25 cellular contexts compared by ENCODE assay signal in genomic region chr12:80539029-80539428, GRCh38.
"Had no signal": no experiment of that assay in that cellular context is flagged by ENCODE, and none has a peak within 500 bp of the region (broad histone marks: within the 10 kb centered on the region; RNA-seq: fewer than 3 reads in every experiment).

No MANE protein-coding gene starts in this region.

- ATAC-seq: effector memory CD8-positive, alpha-beta T cell; heart right ventricle; left cardiac atrium; left lung; naive thymus-derived CD8-positive, alpha-beta T cell; right lobe of liver; stimulated activated effector memory CD8-positive, alpha-beta T cell treated with anti-CD3 and anti-CD28 coated beads, Interleukin-12 subunit alpha, Interleukin-12 subunit beta, amount 100 ng/mL, for 72 hours had no signal

- H3K4me3 Mint-ChIP-seq: effector memory CD8-positive, alpha-beta T cell; naive thymus-derived CD8-positive, alpha-beta T cell; nephron progenitor cell; stimulated activated effector memory CD8-positive, alpha-beta T cell treated with anti-CD3 and anti-CD28 coated beads, Interleukin-12 subunit alpha, Interleukin-12 subunit beta, amount 100 ng/mL, for 72 hours; type B pancreatic cell had no signal

- H3K27me3 ChIP-seq: heart right ventricle, left lung, neutrophil, right lobe of liver, testis, tibial artery had no signal

- H3K4me1 Mint-ChIP-seq: naive thymus-derived CD8-positive, alpha-beta T cell; nephron progenitor cell; stimulated activated effector memory CD8-positive, alpha-beta T cell treated with anti-CD3 and anti-CD28 coated beads, Interleukin-12 subunit alpha, Interleukin-12 subunit beta, amount 100 ng/mL, for 72 hours had no signal

- H2AFZ ChIP-seq: parathyroid adenoma had no signal

- H3K27ac Mint-ChIP-seq: effector memory CD8-positive, alpha-beta T cell; naive thymus-derived CD8-positive, alpha-beta T cell; nephron progenitor cell; progenitor cell of endocrine pancreas; stimulated activated effector memory CD8-positive, alpha-beta T cell treated with anti-CD3 and anti-CD28 coated beads, Interleukin-12 subunit alpha, Interleukin-12 subunit beta, amount 100 ng/mL, for 72 hours; type B pancreatic cell had no signal

- H3K36me3 ChIP-seq: heart right ventricle, left lung, neutrophil, right lobe of liver, tibial artery had no signal

- H3K27me3 Mint-ChIP-seq: effector memory CD8-positive, alpha-beta T cell; naive thymus-derived CD8-positive, alpha-beta T cell; progenitor cell of endocrine pancreas; type B pancreatic cell had no signal

- H3K9me3 Mint-ChIP-seq: effector memory CD8-positive, alpha-beta T cell; nephron progenitor cell; type B pancreatic cell had no signal

- H3K79me2 ChIP-seq: parathyroid adenoma had no signal

- DNase-seq: cortex of kidney; effector memory CD8-positive, alpha-beta T cell; foreskin melanocyte; glutamatergic neuron; heart right ventricle; hippocampal formation; left cardiac atrium; left lung; mesendoderm; midbrain; naive thymus-derived CD8-positive, alpha-beta T cell; nephron progenitor cell; right lobe of liver; small intestine; stimulated activated CD4-positive, alpha-beta T cell treated with anti-CD3 and anti-CD28 coated beads, Interleukin-2, amount 100 ng/mL, for 24 hours; stimulated activated CD4-positive, alpha-beta T cell treated with anti-CD3 and anti-CD28 coated beads, Interleukin-4, amount 100 ng/mL, for 24 hours; stimulated activated naive CD4-positive, alpha-beta T cell treated with Interleukin-2 at 50 U/mL for 16 hours; substantia nigra; testis; tibial artery had no signal

- H3K4me1 ChIP-seq: heart right ventricle, left lung, parathyroid adenoma, right lobe of liver, testis, tibial artery had no signal

- H3K9me3 ChIP-seq: heart right ventricle, left lung, neutrophil, right lobe of liver, testis, tibial artery had no signal

- H3K27ac ChIP-seq: heart right ventricle, left lung, neutrophil, parathyroid adenoma, right lobe of liver, testis, tibial artery had no signal

- H3K36me3 Mint-ChIP-seq: naive thymus-derived CD8-positive, alpha-beta T cell; stimulated activated effector memory CD8-positive, alpha-beta T cell treated with anti-CD3 and anti-CD28 coated beads, Interleukin-12 subunit alpha, Interleukin-12 subunit beta, amount 100 ng/mL, for 72 hours; type B pancreatic cell had no signal

- H3K9ac ChIP-seq: parathyroid adenoma had no signal

- H3K4me3 ChIP-seq: heart right ventricle, left lung, right lobe of liver, testis, tibial artery had no signal
